In genomic region chr12:125050446-125050845, GRCh38 we compare ENCODE assay signal across 1 cellular context.
TF ChIP-seq lines count a peak whose summit lies in the region.

No MANE protein-coding gene starts in this region.

TF ChIP-seq in endothelial cell of umbilical vein, 7 proteins besides CTCF, POLR2A, EP300 and RAD21 (continued from another document):
- TF ChIP-seq FOS (IDR thresholded peaks at IDR 0.05; ENCODE audit: borderline replicate concordance, insufficient read depth, low read length): no peak
